8 cellular contexts compared by ENCODE assay signal in the genomic region with DNA sequence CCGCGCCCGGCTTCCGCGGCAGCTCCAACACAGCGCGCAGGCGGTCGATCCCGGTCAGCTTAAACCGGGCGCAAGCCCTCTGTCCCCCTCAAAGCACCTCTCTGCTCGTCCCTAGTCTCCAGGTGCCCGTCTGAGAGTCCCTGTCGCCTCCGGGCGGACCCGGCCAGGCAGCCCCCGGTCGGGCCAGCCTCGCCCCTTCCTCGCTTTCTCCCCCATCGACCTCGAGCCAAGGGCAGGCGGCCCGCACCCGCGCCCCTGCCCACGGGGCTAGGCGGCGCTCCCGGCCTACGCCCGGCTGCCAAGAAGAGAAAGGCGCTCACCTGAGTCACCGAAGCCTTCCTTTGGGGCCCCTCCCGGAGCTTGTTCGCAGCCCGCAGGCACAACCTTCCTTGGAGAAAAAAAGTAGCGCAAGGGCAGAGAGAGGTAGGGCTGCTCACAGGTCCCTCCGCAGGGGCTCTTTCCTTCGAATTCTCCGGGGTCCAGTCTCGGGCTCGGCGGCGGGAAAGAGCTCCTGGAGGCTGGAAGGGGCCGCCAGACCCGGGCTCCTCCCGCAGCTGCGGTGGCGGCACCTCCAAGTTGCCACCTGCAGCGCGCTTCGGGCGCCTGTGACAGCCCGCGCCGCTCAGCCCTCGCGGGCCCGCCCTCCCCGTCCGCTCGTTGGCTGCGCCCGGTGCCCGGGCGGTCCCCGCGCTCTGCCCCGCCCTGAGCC.
DNase-seq lines count a peak whose midpoint lies in the region; ATAC-seq, FAIRE-seq and TF ChIP-seq lines count a peak whose summit lies in the region.

No MANE protein-coding gene starts in this region.

- peak; percentile 99 for DNase-seq in DMS53 (lab: John Stamatoyannopoulos, UW)
- DNase-seq in NCI-H1105 (lab: John Stamatoyannopoulos, UW) = peak; percentile 72
- DNase-seq in activated T-cell treated with anti-CD3 and anti-CD28 coated beads, Interleukin-2, amount 50 U/mL, for 4 hours = peak; percentile 14
- peak; percentile 32 for DNase-seq in globus pallidus (ENCODE audit: low spot score)
- peak; percentile 69 for DNase-seq in neural crest cell (ENCODE audit: low read depth, low spot score)
- DNase-seq in urothelium cell line (ENCODE audit: low spot score) = peak; percentile 94

- peak; percentile 73 for ATAC-seq in GM21528 (IDR thresholded peaks at IDR 0.05; ENCODE audit: low FRiP score, unreplicated experiment)
- peak; percentile 89 to 92 for ATAC-seq in activated T-cell treated with anti-CD3 and anti-CD28 coated beads, Interleukin-2, amount 50 U/mL, for 4 hours
- no peak for ATAC-seq in HG02970 (IDR thresholded peaks at IDR 0.05; ENCODE audit: low FRiP score, unreplicated experiment)

- H3K27ac Mint-ChIP-seq in neural crest cell (ENCODE audit: unreplicated experiment) = no peak overlapping the region

- peaks cover under 1% of the 10 kb centered on the region for H3K9me3 Mint-ChIP-seq in activated T-cell treated with anti-CD3 and anti-CD28 coated beads, Interleukin-2, amount 50 U/mL, for 4 hours
- no peaks in the 10 kb centered on the region for H3K9me3 Mint-ChIP-seq in neural crest cell

- peaks cover 32% of the 10 kb centered on the region for H3K27me3 Mint-ChIP-seq in activated T-cell treated with anti-CD3 and anti-CD28 coated beads, Interleukin-2, amount 50 U/mL, for 4 hours (ENCODE audit: low read depth)
- peaks cover 52% of the 10 kb centered on the region for H3K27me3 Mint-ChIP-seq in neural crest cell (ENCODE audit: low read depth)

- no peaks in the 10 kb centered on the region for H3K36me3 Mint-ChIP-seq in activated T-cell treated with anti-CD3 and anti-CD28 coated beads, Interleukin-2, amount 50 U/mL, for 4 hours (ENCODE audit: insufficient read depth)
- no peaks in the 10 kb centered on the region for H3K36me3 Mint-ChIP-seq in neural crest cell (ENCODE audit: low read depth)

- peaks cover 4% of the 10 kb centered on the region for H3K4me1 Mint-ChIP-seq in activated T-cell treated with anti-CD3 and anti-CD28 coated beads, Interleukin-2, amount 50 U/mL, for 4 hours (ENCODE audit: low read depth)
- peaks cover 8% of the 10 kb centered on the region for H3K4me1 Mint-ChIP-seq in neural crest cell

- no peak overlapping the region for H3K4me3 Mint-ChIP-seq in activated T-cell treated with anti-CD3 and anti-CD28 coated beads, Interleukin-2, amount 50 U/mL, for 4 hours
- H3K4me3 Mint-ChIP-seq in neural crest cell = peak overlapping the region; percentile 87

- FAIRE-seq in urothelium cell line (lab: Jason Lieb, UNC) = no peak

- no peak for TF ChIP-seq CTCF in neural crest cell (conservative IDR thresholded peaks at IDR 0.05)

Comparison
In these comparisons a context has a peak if more than half of its experiments do, and no peak if none do; other contexts are left out.
1. DNase-seq: peak in every context shown above with its lines; median percentile 99 in DMS53; 94 in urothelium cell line; 72 in NCI-H1105; 69 in neural crest cell; 32 in globus pallidus; 14 in activated T-cell treated with anti-CD3 and anti-CD28 coated beads, Interleukin-2, amount 50 U/mL, for 4 hours.